Comparison of ENCODE assay signal across 11 cellular contexts in the genomic region with DNA sequence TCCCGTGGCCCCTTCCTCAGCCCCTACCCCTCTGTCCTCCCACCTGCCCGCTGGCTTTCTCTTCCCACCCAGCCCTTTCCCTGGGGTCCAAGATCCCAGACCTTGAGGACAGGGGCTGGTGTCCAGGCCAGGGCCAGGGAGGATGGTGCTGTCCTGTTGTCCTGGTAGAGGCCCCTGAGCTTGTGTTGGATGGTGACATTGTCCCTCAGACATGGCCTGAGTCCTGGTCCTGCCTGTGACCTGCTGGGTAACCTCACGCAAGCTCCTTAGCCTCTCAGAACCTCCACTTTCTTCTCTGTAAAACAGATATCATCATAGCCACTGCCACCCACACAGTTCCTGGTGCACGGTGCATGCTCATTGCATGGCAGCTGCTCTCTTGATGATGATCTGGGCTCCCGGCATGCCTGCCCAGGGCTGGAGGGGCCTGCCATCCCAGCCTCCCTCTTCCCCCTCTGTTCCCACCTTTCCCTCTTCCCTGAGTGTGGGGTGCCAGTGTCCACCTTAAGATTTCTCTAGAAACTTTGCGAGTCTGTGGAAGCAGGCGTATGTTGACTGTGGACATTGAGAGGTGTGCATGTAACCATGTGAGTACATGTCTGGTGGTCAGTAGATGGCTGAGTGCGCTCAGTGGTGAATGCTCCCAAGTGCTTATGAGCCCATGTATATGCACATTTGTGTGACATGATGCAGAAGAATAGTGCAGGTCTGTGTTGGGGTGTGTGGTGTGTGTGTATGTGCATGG.
DNase-seq lines count a peak whose midpoint lies in the region; ATAC-seq, FAIRE-seq and TF ChIP-seq lines count a peak whose summit lies in the region.
"Had no signal": no experiment of that assay in that cellular context is flagged by ENCODE, and none has a peak within 500 bp of the region (broad histone marks: within the 10 kb centered on the region; RNA-seq: fewer than 3 reads in every experiment).

No MANE protein-coding gene starts in this region.

- ATAC-seq in HepG2: no peak
- no peak for ATAC-seq in GM19397 (IDR thresholded peaks at IDR 0.05; ENCODE audit: unreplicated experiment)
- no peak for ATAC-seq in GM21367 (IDR thresholded peaks at IDR 0.05; ENCODE audit: unreplicated experiment)

- H3K4me3 ChIP-seq in liver (ENCODE audit: low read depth in 1 of 3, low read length in 3 of 3) (no peak overlapping the region), HepG2 (replicated peaks in 1 of 3; ENCODE audit: insufficient read depth in 1 of 3, low read depth in 2 of 3, low read length in 3 of 3) (no peak overlapping the region), vagina (no peak overlapping the region), right atrium auricular region (no peak overlapping the region)
- H3K4me3 ChIP-seq: mucosa of descending colon had no signal

- no peaks in the 10 kb centered on the region for H3K36me3 ChIP-seq in liver (ENCODE audit: control insufficient read depth in 4 of 4, insufficient read depth in 3 of 4, low read depth in 1 of 4, low read length in 3 of 4)
- H3K36me3 ChIP-seq in HepG2 (replicated peaks in 1 of 2; ENCODE audit: control insufficient read depth in 1 of 2, insufficient read depth in 2 of 2, low read length in 2 of 2): no peaks in the 10 kb centered on the region
- H3K36me3 ChIP-seq in vagina: no peaks in the 10 kb centered on the region
- H3K36me3 ChIP-seq in right atrium auricular region: no peaks in the 10 kb centered on the region

- BruUV-seq in HepG2 (replicated peaks; lab: Mats Ljungman, UMichigan): no TSS peak

- H4K20me1 ChIP-seq in HepG2 (ENCODE audit: insufficient read depth, low read length): no peaks in the 10 kb centered on the region

- no peak overlapping the region for H2AFZ ChIP-seq in HepG2 (ENCODE audit: low read length)

- intact Hi-C loops in HepG2 (cut with micrococcal nuclease; ENCODE audit: unreplicated experiment): no loop called here
- intact Hi-C loops in posterior vena cava (cut with DNase I): no loop called here
- intact Hi-C loops in vagina (cut with DNase I): no loop called here

- TF ChIP-seq CTCF in liver (IDR thresholded peaks at IDR 0.05; ENCODE audit: low read depth, low read length, missing input control) (no peak), HepG2 (CRISPR knock-in tag; IDR thresholded peaks at IDR 0.05) (no peak), vagina (IDR thresholded peaks at IDR 0.05) (no peak), right atrium auricular region (IDR thresholded peaks at IDR 0.05) (no peak)

- no peak overlapping the region for H3K4me2 ChIP-seq in HepG2 (ENCODE audit: low read depth, low read length)

- FAIRE-seq in HepG2 (lab: Jason Lieb, UNC): no peak

- H3K27ac ChIP-seq in liver (ENCODE audit: low read depth in 1 of 2, low read length in 2 of 2) (no peak overlapping the region), HepG2 (ENCODE audit: extremely low read length, insufficient read depth, low read length) (no peak overlapping the region), angular gyrus (ENCODE audit: low read depth, low read length) (peak overlapping the region; percentile 80), vagina (peak overlapping the region; percentile 76), right atrium auricular region (no peak overlapping the region)
- H3K27ac ChIP-seq: epithelial cell of prostate, RWPE1 had no signal

- H3K9ac ChIP-seq in liver (ENCODE audit: low read depth in 1 of 2, low read length in 2 of 2) (no peak overlapping the region), HepG2 (ENCODE audit: insufficient read depth, low read depth, low read length) (no peak overlapping the region)

- no peaks in the 10 kb centered on the region for H3K27me3 ChIP-seq in liver (ENCODE audit: control insufficient read depth in 4 of 4, insufficient read depth in 4 of 4, low read length in 3 of 4)
- peaks cover 14 to 81% of the 10 kb centered on the region in 2 experiments for H3K27me3 ChIP-seq in HepG2 (ENCODE audit: control insufficient read depth in 1 of 2, insufficient read depth in 2 of 2, low read length in 2 of 2)
- H3K27me3 ChIP-seq in vagina: no peaks in the 10 kb centered on the region
- no peaks in the 10 kb centered on the region for H3K27me3 ChIP-seq in right atrium auricular region

- POLR2A ChIA-PET in HepG2 (lab: Yijun Ruan, JAX): no interaction called here

- in situ Hi-C loops in HepG2 (cut with HindIII; ENCODE audit: extremely low pct_ligation_motif_present, low pct_unique_long_range_greater_than_20kb): no loop called here

- CTCF ChIA-PET in HepG2 (lab: Yijun Ruan, JAX; ENCODE audit: low intra/inter-chr PET ratio, low total read pairs): no interaction called here

- H3K79me2 ChIP-seq in HepG2 (ENCODE audit: insufficient read depth, low read length): no peaks in the 10 kb centered on the region

- 95% methylated on average over 8 of the region's 8 CpGs for WGBS in liver
- 61% methylated on average over 7 of the region's 8 CpGs for WGBS in HepG2 (ENCODE audit: low lambda C conversion rate)

- H3K4me1 ChIP-seq in liver (ENCODE audit: control insufficient read depth in 4 of 4, insufficient read depth in 4 of 4, low read length in 3 of 4) (peaks cover 2 to 21% (median 10%) of the 10 kb centered on the region in 4 donors), HepG2 (ENCODE audit: insufficient read depth, low read length) (peaks cover 13% of the 10 kb centered on the region), vagina (peaks cover 16% of the 10 kb centered on the region), right atrium auricular region (peaks cover 0 to 9% of the 10 kb centered on the region in 2 donors)

- DNase-seq in HepG2 (ENCODE audit: low spot score) (no peak), posterior vena cava (ENCODE audit: low spot score) (peak; percentile 50), vagina (ENCODE audit: extremely low spot score in 2 of 2) (no peak), right atrium auricular region (ENCODE audit: low spot score) (no peak)

- no peak for TF ChIP-seq POLR2A in HepG2 (IDR thresholded peaks at IDR 0.05; ENCODE audit: insufficient read depth in 1 of 2, low read depth in 2 of 2, low read length in 2 of 2)
- TF ChIP-seq POLR2A in vagina (IDR thresholded peaks at IDR 0.05): no peak

- TF ChIP-seq EP300 in HepG2 (IDR thresholded peaks at IDR 0.05; ENCODE audit: low read depth in 2 of 2, low read length in 2 of 2) (no peak), HepG2 (CRISPR knock-in tag; IDR thresholded peaks at IDR 0.05; ENCODE audit: borderline replicate concordance) (no peak)

- no peak for TF ChIP-seq RAD21 in liver (IDR thresholded peaks at IDR 0.05)
- TF ChIP-seq RAD21 in HepG2 (CRISPR knock-in tag; IDR thresholded peaks at IDR 0.05): no peak

- H3K9me3 ChIP-seq in liver (ENCODE audit: control insufficient read depth in 4 of 4, low read length in 3 of 4): no peaks in the 10 kb centered on the region
- no peaks in the 10 kb centered on the region for H3K9me3 ChIP-seq in HepG2 (ENCODE audit: low read length)
- H3K9me3 ChIP-seq in vagina: no peaks in the 10 kb centered on the region
- H3K9me3 ChIP-seq in right atrium auricular region: no peaks in the 10 kb centered on the region
- H3K9me3 ChIP-seq: mucosa of descending colon had no signal

TF ChIP-seq in liver, 16 proteins besides CTCF, POLR2A, EP300 and RAD21:
- TF ChIP-seq FOXA1 (IDR thresholded peaks at IDR 0.05): peak; percentile 4
- TF ChIP-seq GABPA (IDR thresholded peaks at IDR 0.05 in 1 of 2, conservative IDR thresholded peaks at IDR 0.05 in 1 of 2): no peak

TF ChIP-seq in HepG2, 621 proteins besides CTCF, POLR2A, EP300 and RAD21:
- TF ChIP-seq, protein P1, sequence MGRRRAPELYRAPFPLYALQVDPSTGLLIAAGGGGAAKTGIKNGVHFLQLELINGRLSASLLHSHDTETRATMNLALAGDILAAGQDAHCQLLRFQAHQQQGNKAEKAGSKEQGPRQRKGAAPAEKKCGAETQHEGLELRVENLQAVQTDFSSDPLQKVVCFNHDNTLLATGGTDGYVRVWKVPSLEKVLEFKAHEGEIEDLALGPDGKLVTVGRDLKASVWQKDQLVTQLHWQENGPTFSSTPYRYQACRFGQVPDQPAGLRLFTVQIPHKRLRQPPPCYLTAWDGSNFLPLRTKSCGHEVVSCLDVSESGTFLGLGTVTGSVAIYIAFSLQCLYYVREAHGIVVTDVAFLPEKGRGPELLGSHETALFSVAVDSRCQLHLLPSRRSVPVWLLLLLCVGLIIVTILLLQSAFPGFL (CRISPR knock-in tag; IDR thresholded peaks at IDR 0.05): no peak
- TF ChIP-seq PHF5A (CRISPR knock-in tag; IDR thresholded peaks at IDR 0.05; ENCODE audit: low read depth, unreplicated experiment): no peak
- TF ChIP-seq ZNF552 (CRISPR knock-in tag; IDR thresholded peaks at IDR 0.05; ENCODE audit: borderline replicate concordance): no peak
- no peak for TF ChIP-seq ZFP36L1 (CRISPR knock-in tag; IDR thresholded peaks at IDR 0.05)
- TF ChIP-seq, protein P2, sequence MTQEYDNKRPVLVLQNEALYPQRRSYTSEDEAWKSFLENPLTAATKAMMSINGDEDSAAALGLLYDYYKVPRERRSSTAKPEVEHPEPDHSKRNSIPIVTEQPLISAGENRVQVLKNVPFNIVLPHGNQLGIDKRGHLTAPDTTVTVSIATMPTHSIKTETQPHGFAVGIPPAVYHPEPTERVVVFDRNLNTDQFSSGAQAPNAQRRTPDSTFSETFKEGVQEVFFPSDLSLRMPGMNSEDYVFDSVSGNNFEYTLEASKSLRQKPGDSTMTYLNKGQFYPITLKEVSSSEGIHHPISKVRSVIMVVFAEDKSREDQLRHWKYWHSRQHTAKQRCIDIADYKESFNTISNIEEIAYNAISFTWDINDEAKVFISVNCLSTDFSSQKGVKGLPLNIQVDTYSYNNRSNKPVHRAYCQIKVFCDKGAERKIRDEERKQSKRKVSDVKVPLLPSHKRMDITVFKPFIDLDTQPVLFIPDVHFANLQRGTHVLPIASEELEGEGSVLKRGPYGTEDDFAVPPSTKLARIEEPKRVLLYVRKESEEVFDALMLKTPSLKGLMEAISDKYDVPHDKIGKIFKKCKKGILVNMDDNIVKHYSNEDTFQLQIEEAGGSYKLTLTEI (CRISPR knock-in tag; conservative IDR thresholded peaks at IDR 0.05): no peak
- no peak for TF ChIP-seq XRCC5 (optimal IDR thresholded peaks at IDR 0.05; ENCODE audit: low read length)
- no peak for TF ChIP-seq SAP130 (CRISPR knock-in tag; IDR thresholded peaks at IDR 0.05; ENCODE audit: low read depth)
- TF ChIP-seq ZNF557 (CRISPR knock-in tag; IDR thresholded peaks at IDR 0.05): no peak
- TF ChIP-seq RAD51 (IDR thresholded peaks at IDR 0.05; ENCODE audit: borderline replicate concordance): no peak
- TF ChIP-seq ZKSCAN5 (CRISPR knock-in tag; IDR thresholded peaks at IDR 0.05): no peak
- no peak for TF ChIP-seq TRIM24 (CRISPR knock-in tag; IDR thresholded peaks at IDR 0.05)
TF ChIP-seq in HepG2: peak in this region for 0.

Comparison
In these comparisons a context has a peak if more than half of its experiments do, and no peak if none do; other contexts are left out.
1. H3K27ac ChIP-seq: peak in angular gyrus (single experiment) and vagina (single experiment); none in liver (0 of 2), HepG2 (single experiment) and right atrium auricular region (0 of 2).